Comparison of ENCODE assay signal across 9 cellular contexts in genomic region chr22:19121631-19122142, GRCh38. TPM values are rescaled to one million over a fixed set of nuclear protein-coding genes. Genes with fewer than 3 reads are reported as not detected.
DNase-seq lines count a peak whose midpoint lies in the region; ATAC-seq and TF ChIP-seq lines count a peak whose summit lies in the region.
"Had no signal": no experiment of that assay in that cellular context is flagged by ENCODE, and none has a peak within 500 bp of the region (broad histone marks: within the 10 kb centered on the region; RNA-seq: fewer than 3 reads in every experiment).

No MANE protein-coding gene starts in this region.

- peak; percentile 18 for ATAC-seq in GM21529 (IDR thresholded peaks at IDR 0.05; ENCODE audit: unreplicated experiment)
- ATAC-seq in stimulated activated naive CD8-positive, alpha-beta T cell treated with anti-CD3 and anti-CD28 coated beads, Interleukin-15, Interleukin-2, amounts not matched to agents 100 U/mL and 50 U/mL, for 24 hours, result peak; percentile 9

- no peak for TF ChIP-seq CTCF in WERI-Rb-1 (IDR thresholded peaks at IDR 0.05; ENCODE audit: low read depth, low read length)

- peaks cover 17% of the 10 kb centered on the region; the same call in 1 of the 2 replicates for H3K36me3 ChIP-seq in WERI-Rb-1

- no peaks in the 10 kb centered on the region for H3K27me3 ChIP-seq in WERI-Rb-1 (ENCODE audit: insufficient read depth, low read depth, severe bottlenecking)

- no peak for TF ChIP-seq EP300 in Ishikawa (IDR thresholded peaks at IDR 0.05; ENCODE audit: borderline replicate concordance)

- H3K4me3 ChIP-seq in WERI-Rb-1 (ENCODE audit: low read depth, low read length), result peak overlapping the region; percentile 76

- H3K9me3 ChIP-seq in WERI-Rb-1 (ENCODE audit: severe bottlenecking), result no peaks in the 10 kb centered on the region

- intact Hi-C loops in posterior vena cava (cut with DNase I), result no loop called here

- H3K27ac ChIP-seq in WERI-Rb-1, result peak overlapping the region; percentile 89

- no peak for TF ChIP-seq RAD21 in Ishikawa (IDR thresholded peaks at IDR 0.05; ENCODE audit: low read depth)

- peak; percentile 46 for DNase-seq in Daoy (ENCODE audit: low read depth)
- DNase-seq in WERI-Rb-1, result peak; percentile 40
- DNase-seq in effector CD8-positive, alpha-beta T cell (lab: John Stamatoyannopoulos, UW), result peak; percentile 33
- peak; percentile 38 for DNase-seq in medulla oblongata (ENCODE audit: extremely low spot score)
- DNase-seq in stimulated activated naive CD8-positive, alpha-beta T cell treated with anti-CD3 and anti-CD28 coated beads, Interleukin-15, Interleukin-2, amounts not matched to agents 100 U/mL and 50 U/mL, for 24 hours, result peak; percentile 44
- no peak for DNase-seq in posterior vena cava (ENCODE audit: low spot score)

TF ChIP-seq in Ishikawa, 13 proteins besides CTCF, POLR2A, EP300 and RAD21:
- TF ChIP-seq CREB1 (IDR thresholded peaks at IDR 0.05; ENCODE audit: low read depth), result no peak
- 0 out of 2 replicates have a peak, but pooled peaks have one; percentile 2 for TF ChIP-seq ZBTB7A (IDR thresholded peaks at IDR 0.05; ENCODE audit: low read depth)
- no peak for TF ChIP-seq TCF12 (IDR thresholded peaks at IDR 0.05; ENCODE audit: low read depth)

RNA-seq across cellular contexts. Expression of gene DGCR2, which starts 0.5 kb away (rescaled TPM):
- total RNA-seq in Daoy (2014; rRNA removed; shearing (Covaris generic)), result 24.4 and 24.5 TPM in 2 replicates
- 10 to 100 TPM; 28.3 to 35.2 TPM for total RNA-seq in posterior vena cava

RNA-seq across cellular contexts. Expression of gene TSSK2, which starts 9.4 kb away (rescaled TPM):
- not detected in 2 replicates for total RNA-seq in Daoy (2014; rRNA removed; shearing (Covaris generic))
- not detected for total RNA-seq in posterior vena cava
- total RNA-seq: activated CD8-positive, alpha-beta memory T cell treated with anti-CD3 and anti-CD28 coated beads for 36 hours had no signal

RNA-seq across cellular contexts. Expression of gene ESS2, which starts 22.8 kb away (rescaled TPM):
- total RNA-seq in Daoy (2014; rRNA removed; shearing (Covaris generic)), result 18.1 and 24.8 TPM in 2 replicates
- total RNA-seq in posterior vena cava, result 10 to 100 TPM; 10.2 to 11.5 TPM

RNA-seq across cellular contexts. Expression of gene GSC2, which starts 28.4 kb away (rescaled TPM):
- total RNA-seq in Daoy (2014; rRNA removed; shearing (Covaris generic)), result not detected in 2 replicates
- not detected for total RNA-seq in posterior vena cava
- total RNA-seq: activated CD8-positive, alpha-beta memory T cell treated with anti-CD3 and anti-CD28 coated beads for 36 hours had no signal

RNA-seq across cellular contexts. Expression of gene SLC25A1, which starts 56.8 kb away (rescaled TPM):
- total RNA-seq in Daoy (2014; rRNA removed; shearing (Covaris generic)), result 53.4 and 57.9 TPM in 2 replicates
- 10 to 100 TPM; 46.2 to 47.8 TPM for total RNA-seq in posterior vena cava
